20 cellular contexts compared by ENCODE assay signal in the genomic region with DNA sequence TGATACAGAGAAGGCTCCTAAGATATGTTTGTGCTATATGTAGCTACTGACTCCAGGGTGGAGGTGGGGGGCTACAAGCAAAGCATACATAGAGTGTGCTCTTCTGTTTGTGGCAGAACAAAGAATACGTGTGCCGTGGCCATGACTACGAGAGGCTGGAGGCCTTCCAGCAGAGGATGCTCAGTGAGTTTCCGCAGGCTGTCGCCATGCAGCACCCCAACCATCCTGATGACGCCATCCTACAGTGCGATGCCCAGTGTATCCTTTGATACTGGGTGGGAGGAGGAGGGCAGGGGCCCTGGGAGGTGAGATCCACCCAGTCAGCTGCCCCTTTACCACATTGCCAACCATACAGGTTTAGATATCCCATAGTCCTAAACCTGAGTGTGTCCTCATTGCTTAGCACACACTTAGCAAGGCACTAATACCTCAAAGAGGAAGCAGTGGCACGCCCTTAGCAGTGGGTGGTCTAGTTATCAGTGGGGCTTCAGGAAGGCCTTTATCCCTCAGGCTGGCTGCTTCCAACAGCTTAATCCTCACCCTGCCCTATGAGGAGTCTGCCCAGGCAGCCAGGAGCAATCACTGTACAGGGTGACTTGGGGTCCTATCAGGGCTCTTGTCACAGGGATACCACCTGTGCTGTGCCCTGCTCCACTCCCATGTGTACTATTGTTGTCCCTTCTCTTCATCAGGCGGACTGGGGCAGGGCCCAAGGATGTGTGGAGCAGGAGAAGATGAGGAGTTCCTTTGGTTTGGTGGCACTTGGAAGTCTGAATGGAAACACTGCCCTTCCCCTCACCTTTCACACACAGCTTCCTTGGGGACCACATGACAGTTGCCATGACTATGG. TPM values are rescaled to one million over a fixed set of nuclear protein-coding genes. Genes with fewer than 3 reads are reported as not detected.
A peak's percentile ranks its signal among the peaks of the same experiment; 100 is the strongest.
DNase-seq lines count a peak whose midpoint lies in the region; ATAC-seq, FAIRE-seq and TF ChIP-seq lines count a peak whose summit lies in the region.
"Had no signal": no experiment of that assay in that cellular context is flagged by ENCODE, and none has a peak within 500 bp of the region (broad histone marks: within the 10 kb centered on the region; RNA-seq: fewer than 3 reads in every experiment).

No MANE protein-coding gene starts in this region.

- DNase-seq in cardiac septum (ENCODE audit: low spot score) (peak; percentile 22), right atrium auricular region (ENCODE audit: low spot score) (no peak), SJSA1 (ENCODE audit: low read depth in 1 of 2, low spot score in 2 of 2) (no peak), iPS-NIHi7 (ENCODE audit: extremely low spot score) (peak; percentile 22), cerebellar nuclear complex (lab: John Stamatoyannopoulos, UW) (no peak), NCI-H1105 treated with DMSO at 0.1 percent for 48 hours (lab: John Stamatoyannopoulos, UW) (no peak), pancreas (no peak)
- DNase-seq: AML-193; CD4-positive, CD25-positive, alpha-beta regulatory T cell; COR-L47; GDM1; GM23248; NCI-H1436; NCI-H1930; NCI-H526; RPMI8226; SHP77 treated with DMSO at 0.1 percent for 48 hours; T-cell had no signal

- ATAC-seq in pancreas: no peak
- ATAC-seq: HCT116, SK-N-SH treated with all-trans-retinoic acid at 6 μM for 48 hours, T-cell had no signal

- intact Hi-C loops in cardiac septum (cut with DNase I): no loop called here
- intact Hi-C loops in pancreas (cut with DNase I): no loop called here

- no peaks in the 10 kb centered on the region for H3K4me1 ChIP-seq in right atrium auricular region
- H3K4me1 ChIP-seq in SJSA1 (replicated peaks): peaks cover 28% of the 10 kb centered on the region
- no peaks in the 10 kb centered on the region for H3K4me1 ChIP-seq in pancreas

- 86 to 91% methylated on average over 9 of the region's 9 CpGs for WGBS in pancreas, 2 donors

- H3K27ac ChIP-seq in right atrium auricular region: no peak overlapping the region
- H3K27ac ChIP-seq in SJSA1: peak overlapping the region; percentile 77
- H3K27ac ChIP-seq in pancreas: no peak overlapping the region
- H3K27ac ChIP-seq: GM23248 had no signal

- H3K9me3 ChIP-seq in right atrium auricular region (no peaks in the 10 kb centered on the region), SJSA1 (replicated peaks) (no peaks in the 10 kb centered on the region), pancreas (no peaks in the 10 kb centered on the region)

- H3K36me3 ChIP-seq in right atrium auricular region: no peaks in the 10 kb centered on the region
- H3K36me3 ChIP-seq in SJSA1: no peaks in the 10 kb centered on the region
- no peaks in the 10 kb centered on the region for H3K36me3 ChIP-seq in pancreas

- no peak for FAIRE-seq in pancreas (lab: Jason Lieb, UNC)

- H3K27me3 ChIP-seq in right atrium auricular region: no peaks in the 10 kb centered on the region
- H3K27me3 ChIP-seq in SJSA1 (replicated peaks): no peaks in the 10 kb centered on the region
- H3K27me3 ChIP-seq in pancreas: no peaks in the 10 kb centered on the region

- H3K4me3 ChIP-seq in right atrium auricular region (no peak overlapping the region), SJSA1 (no peak overlapping the region), pancreas (no peak overlapping the region)
- H3K4me3 ChIP-seq: GM23248 had no signal

- TF ChIP-seq CTCF in right atrium auricular region (IDR thresholded peaks at IDR 0.05) (no peak), pancreas (IDR thresholded peaks at IDR 0.05) (no peak)

RNA-seq across cellular contexts. Expression of a gene that starts 30.1 kb away (rescaled TPM):
- total RNA-seq in cardiac septum (77.6 TPM), right atrium auricular region (10 to 100 TPM; 41.7 to 46.9 TPM), pancreas (10 to 100 TPM; 30.6 to 62.2 (median 51.6) TPM)
- 146 and 161 TPM in 2 replicates for total RNA-seq in SJSA1 (2014; rRNA removed; shearing (Covaris generic))
- 10 to 100 TPM; 34.1 to 74.4 TPM for polyA plus RNA-seq in pancreas

RNA-seq across cellular contexts. Expression of a gene that starts 36.1 kb away (rescaled TPM):
- total RNA-seq in cardiac septum (18.1 TPM), right atrium auricular region (10 to 100 TPM; 12.9 to 21.4 TPM), pancreas (10 to 100 TPM; 12.6 to 19.0 (median 17.7) TPM)
- total RNA-seq in SJSA1 (2014; rRNA removed; shearing (Covaris generic)): 10.4 and 16.9 TPM in 2 replicates
- 1 to 10 TPM; 6.4 to 8.9 TPM for polyA plus RNA-seq in pancreas

Comparison
In these comparisons a context has a peak if more than half of its experiments do, and no peak if none do; other contexts are left out.
1. DNase-seq: peak in cardiac septum (single experiment) and iPS-NIHi7 (single experiment); none in right atrium auricular region (single experiment), SJSA1 (0 of 2), cerebellar nuclear complex (0 of 2), NCI-H1105 treated with DMSO at 0.1 percent for 48 hours (single experiment) and pancreas (0 of 6).